ENCODE assay signal across 8 cellular contexts in genomic region chr14:21106506-21107359, GRCh38.
A peak's percentile ranks its signal among the peaks of the same experiment; 100 is the strongest.
DNase-seq lines count a peak whose midpoint lies in the region; ATAC-seq lines count a peak whose summit lies in the region.

No MANE protein-coding gene starts in this region.

- peak; percentile 34 to 65 (median 55) for DNase-seq in activated CD4-positive, CD25-positive, alpha-beta regulatory T cell (lab: John Stamatoyannopoulos, UW)
- DNase-seq in NCI-H2196 treated with DMSO at 0.1 percent for 48 hours (lab: John Stamatoyannopoulos, UW; ENCODE audit: unreplicated experiment) (peak; percentile 77), cerebellar cortex (ENCODE audit: low spot score) (peak; percentile 93), kidney tubule cell (ENCODE audit: low spot score) (peak; percentile 82)
- DNase-seq in activated CD4-positive, CD25-positive, alpha-beta regulatory T cell treated with anti-CD3 and anti-CD28 coated beads, Interleukin-2, amount 50 U/mL, for 16 hours (ENCODE audit: low read depth, low spot score) = peak; percentile 61
- peak; percentile 57 to 68 for DNase-seq in stimulated activated CD4-positive, alpha-beta T cell treated with anti-CD3 and anti-CD28 coated beads, Interleukin-15, amount 100 ng/mL, for 48 hours (ENCODE audit: low read depth in 2 of 2)

- no peak for ATAC-seq in activated CD4-positive, CD25-positive, alpha-beta regulatory T cell treated with anti-CD3 and anti-CD28 coated beads, Interleukin-2, amount 50 U/mL, for 24 hours
- no peak for ATAC-seq in HG03457 (IDR thresholded peaks at IDR 0.05; ENCODE audit: unreplicated experiment)
